Comparison of ENCODE assay signal across 12 cellular contexts in the genomic region with DNA sequence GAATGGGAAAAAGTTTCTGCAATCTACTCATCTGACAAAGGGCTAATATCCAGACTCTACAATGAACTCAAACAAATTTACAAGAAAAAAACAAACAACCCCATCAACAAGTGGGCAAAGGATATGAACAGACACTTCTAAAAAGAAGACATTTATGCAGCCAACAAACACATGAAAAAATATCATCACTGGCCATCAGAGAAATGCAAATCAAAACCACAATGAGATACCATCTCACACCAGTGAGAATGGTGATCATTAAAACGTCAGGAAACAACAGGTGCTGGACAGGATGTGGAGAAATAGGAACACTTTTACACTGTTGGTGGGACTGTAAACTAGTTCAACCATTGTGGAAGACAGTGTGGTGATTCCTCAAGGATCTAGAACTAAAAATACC. TPM values are rescaled to one million over a fixed set of nuclear protein-coding genes. Genes with fewer than 3 reads are reported as not detected.
"Had no signal": no experiment of that assay in that cellular context is flagged by ENCODE, and none has a peak within 500 bp of the region (broad histone marks: within the 10 kb centered on the region; RNA-seq: fewer than 3 reads in every experiment).

No MANE protein-coding gene starts in this region.

RNA-seq across cellular contexts. Expression of gene ASCL4, which starts 47.2 kb away (rescaled TPM):
- total RNA-seq: OCI-LY7, PC-3, PC-9, Peyer's patch, Right ventricle myocardium inferior, Right ventricle myocardium superior, RPMI7951, SJCRH30, SJSA1, SK-MEL-5, T-cell had no signal
- polyA plus RNA-seq: SK-N-SH had no signal
